ENCODE assay signal across 8 cellular contexts in the genomic region with DNA sequence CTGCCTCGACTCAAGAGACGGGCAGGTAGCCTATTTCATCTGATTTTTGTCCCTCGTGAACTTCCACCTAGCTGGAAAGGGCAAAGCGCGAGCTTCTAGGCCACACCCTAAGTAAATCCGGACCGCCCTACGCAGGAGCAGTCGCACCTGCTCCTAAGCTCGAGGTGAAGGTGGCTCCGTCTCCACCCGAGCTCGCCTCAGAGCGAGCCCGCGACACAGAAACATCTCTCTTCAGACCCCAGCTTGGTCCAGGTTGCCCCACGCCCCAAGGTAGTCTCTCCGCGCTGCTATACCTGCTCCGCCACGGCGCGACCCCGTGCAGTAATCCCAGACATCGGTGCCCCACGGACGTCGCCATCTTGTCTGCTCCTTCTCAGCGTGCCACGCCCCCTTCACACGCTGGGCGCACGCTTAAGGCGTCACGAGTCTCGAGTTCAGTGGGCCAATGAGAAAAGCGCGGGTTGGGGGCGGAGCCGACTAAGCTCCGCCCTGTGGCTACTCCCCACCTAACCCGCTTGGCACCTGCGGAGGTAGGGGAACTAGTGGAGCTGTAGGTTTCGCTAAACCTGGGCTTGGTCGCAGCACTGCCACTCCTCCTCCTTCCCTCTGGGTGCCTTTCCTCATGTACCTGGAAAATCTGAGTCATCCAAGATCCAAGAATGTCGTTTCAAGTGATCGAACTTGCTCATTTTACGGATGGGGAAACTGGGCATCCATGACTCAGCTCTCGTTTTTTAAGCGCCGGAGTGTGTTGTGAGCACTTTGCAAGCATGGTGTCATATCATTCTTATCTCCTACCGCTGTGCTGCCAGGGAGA. TPM values are rescaled to one million over a fixed set of nuclear protein-coding genes. Genes with fewer than 3 reads are reported as not detected.
DNase-seq lines count a peak whose midpoint lies in the region; ATAC-seq, FAIRE-seq and TF ChIP-seq lines count a peak whose summit lies in the region.

A gene (minus strand): TSS at position 365 of the 817 bp plus-strand sequence. CDS start 7 bp downstream, at position 358.

- TF ChIP-seq CTCF in A673 (conservative IDR thresholded peaks at IDR 0.05; ENCODE audit: low read depth, low read length) = no peak
- TF ChIP-seq CTCF in WERI-Rb-1 (IDR thresholded peaks at IDR 0.05; ENCODE audit: low read depth, low read length) = no peak
- no peak for TF ChIP-seq CTCF in mammary epithelial cell (conservative IDR thresholded peaks at IDR 0.05 in 1 of 2, IDR thresholded peaks at IDR 0.05 in 1 of 2; ENCODE audit: extremely low read depth in 1 of 2, insufficient read depth in 1 of 2, low read depth in 1 of 2, low read length in 2 of 2)

- H3K4me2 ChIP-seq in mammary epithelial cell (ENCODE audit: insufficient read depth, low read depth, low read length) = peak within 1 kb of the TSS; percentile 84

- POLR2A ChIA-PET in A673 (lab: Charles Lee; ENCODE audit: low non-redundant PET) = interaction anchor here (0.5 to 0.8 kb wide), 2 partner anchors 26 to 157 kb away, joined by 4 read pairs; no protein-coding TSS in a partner anchor

- WGBS in mammary epithelial cell (ENCODE audit: low coverage, missing lambda C conversion rate) = 5% methylated on average over 33 of the region's 52 CpGs
- 0 to 3% (median 1%) methylated on average over 48 to 52 of the region's 52 CpGs for WGBS in small intestine, 3 donors

- H3K9me3 ChIP-seq in A673 (ENCODE audit: low read depth, low read length, poor library complexity, severe bottlenecking) = no peaks in the 10 kb centered on the region
- no peaks in the 10 kb centered on the region for H3K9me3 ChIP-seq in WERI-Rb-1 (ENCODE audit: severe bottlenecking)
- H3K9me3 ChIP-seq in mammary epithelial cell (replicated peaks; ENCODE audit: insufficient read depth, low read length) = no peaks in the 10 kb centered on the region
- H3K9me3 ChIP-seq in iPS-20b (ENCODE audit: insufficient read depth, low read depth, low read length) = no peaks in the 10 kb centered on the region
- no peaks in the 10 kb centered on the region for H3K9me3 ChIP-seq in small intestine (ENCODE audit: control insufficient read depth, low read depth)

- in situ Hi-C loops in mammary epithelial cell (cut with MboI; ENCODE audit: low sequenced_read_pairs in 2 of 2) = loop anchor here (10.0 kb wide), 3 partner anchors 93 to 303 kb away; a partner anchor contains a TSS

- H3K4me1 ChIP-seq in A673 (ENCODE audit: insufficient read depth, low read length, poor library complexity, severe bottlenecking) = peaks cover 5% of the 10 kb centered on the region
- peaks cover 31% of the 10 kb centered on the region for H3K4me1 ChIP-seq in mammary epithelial cell (ENCODE audit: insufficient read depth, low read length)
- 0 out of 2 replicates have a peak, but pooled peaks cover 3% of the 10 kb centered on the region for H3K4me1 ChIP-seq in iPS-20b (ENCODE audit: insufficient read depth, low read length)
- H3K4me1 ChIP-seq in small intestine (ENCODE audit: control insufficient read depth in 2 of 2, insufficient read depth in 1 of 2, low read depth in 1 of 2, low read length in 1 of 2) = peaks cover 2 to 6% of the 10 kb centered on the region in 2 donors

- BruUV-seq in A673 (replicated peaks; lab: Mats Ljungman, UMichigan) (no TSS peak), mammary epithelial cell (replicated peaks; lab: Mats Ljungman, UMichigan) (no TSS peak)

- no peaks in the 10 kb centered on the region for H3K27me3 ChIP-seq in A673 (replicated peaks; ENCODE audit: insufficient read depth, low read depth, low read length, poor library complexity)
- H3K27me3 ChIP-seq in WERI-Rb-1 (ENCODE audit: insufficient read depth, low read depth, severe bottlenecking) = no peaks in the 10 kb centered on the region
- no peaks in the 10 kb centered on the region for H3K27me3 ChIP-seq in mammary epithelial cell (ENCODE audit: insufficient read depth, low read length)
- no peaks in the 10 kb centered on the region for H3K27me3 ChIP-seq in iPS-20b (ENCODE audit: insufficient read depth, low read length)
- no peaks in the 10 kb centered on the region for H3K27me3 ChIP-seq in small intestine (ENCODE audit: control insufficient read depth in 2 of 2, insufficient read depth in 2 of 2, low read length in 2 of 2)

- H2AFZ ChIP-seq in mammary epithelial cell (ENCODE audit: low read depth, low read length) = peak within 1 kb of the TSS; percentile 86

- intact Hi-C loops in A673 (cut with micrococcal nuclease; ENCODE audit: unreplicated experiment) (loop anchor here (10.0 kb wide), 2 partner anchors 413 to 813 kb away; a partner anchor contains a TSS), mammary epithelial cell (cut with micrococcal nuclease) (loop anchor here (1.0 kb wide), 4 partner anchors 16 to 285 kb away; no protein-coding TSS in a partner anchor)

- peak within 1 kb of the TSS; percentile 75 for H3K27ac ChIP-seq in A673 (ENCODE audit: low read depth, low read length, poor library complexity, severe bottlenecking)
- H3K27ac ChIP-seq in WERI-Rb-1 = peak within 1 kb of the TSS; percentile 75
- peak within 1 kb of the TSS; percentile 100 for H3K27ac ChIP-seq in mammary epithelial cell (ENCODE audit: insufficient read depth, low read depth, low read length)
- H3K27ac ChIP-seq in iPS-20b (ENCODE audit: low read length) = peak within 1 kb of the TSS; percentile 15
- peak within 1 kb of the TSS; percentile 86 to 96 for H3K27ac ChIP-seq in small intestine (ENCODE audit: low read depth in 1 of 2, low read length in 1 of 2)

- H3K9ac ChIP-seq in mammary epithelial cell (ENCODE audit: insufficient read depth, low read length) (peak within 1 kb of the TSS; percentile 100), iPS-20b (ENCODE audit: low read depth, low read length) (peak within 1 kb of the TSS; percentile 86)

- CTCF ChIA-PET in A673 (lab: Charles Lee) (interaction anchor here (1.0 kb wide), 1 partner anchor 308 kb away, joined by 3 read pairs; no protein-coding TSS in a partner anchor), mammary epithelial cell (lab: Charles Lee; ENCODE audit: low non-redundant PET) (interaction anchor here (0.5 to 1.6 kb wide), 4 partner anchors 47 to 308 kb away, joined by 3 to 8 read pairs (median 6); no protein-coding TSS in a partner anchor)

- dilution Hi-C loops in mammary epithelial cell (cut with HindIII; ENCODE audit: low sequenced_read_pairs) = no loop called here

- peak; percentile 97 for DNase-seq in A673 (ENCODE audit: low spot score)
- peak; percentile 58 for DNase-seq in NCI-H2196 treated with DMSO at 0.1 percent for 48 hours (lab: John Stamatoyannopoulos, UW; ENCODE audit: unreplicated experiment)
- DNase-seq in WERI-Rb-1 = peak; percentile 94
- DNase-seq in mammary epithelial cell = peak; percentile 98
- peak; percentile 98 for DNase-seq in small intestine

- ATAC-seq in GM18868 (IDR thresholded peaks at IDR 0.05; ENCODE audit: unreplicated experiment) (peak; percentile 81), HG03108 (IDR thresholded peaks at IDR 0.05; ENCODE audit: unreplicated experiment) (peak; percentile 82)

- no peak for FAIRE-seq in small intestine (lab: Jason Lieb, UNC)

- H3K79me2 ChIP-seq in mammary epithelial cell (ENCODE audit: insufficient read depth, low read length) = peaks cover 48% of the 10 kb centered on the region

- H3K36me3 ChIP-seq in A673 (ENCODE audit: insufficient read depth, low read length, poor library complexity, severe bottlenecking) (no peaks in the 10 kb centered on the region), WERI-Rb-1 (peaks cover 6% of the 10 kb centered on the region; the same call in 1 of the 2 replicates), mammary epithelial cell (ENCODE audit: insufficient read depth, low read length) (peaks cover 5% of the 10 kb centered on the region), iPS-20b (ENCODE audit: insufficient read depth, low read depth, low read length) (no peaks in the 10 kb centered on the region), small intestine (ENCODE audit: control insufficient read depth in 2 of 2, insufficient read depth in 2 of 2, low read length in 2 of 2) (no peaks in the 10 kb centered on the region)

- H3K4me3 ChIP-seq in A673 (ENCODE audit: low read depth, low read length, poor library complexity, severe bottlenecking) (peak within 1 kb of the TSS; percentile 76), WERI-Rb-1 (ENCODE audit: low read depth, low read length) (peak within 1 kb of the TSS; percentile 82), mammary epithelial cell (replicated peaks in 1 of 3; ENCODE audit: insufficient read depth in 1 of 3, low read depth in 2 of 3, low read length in 3 of 3) (peak within 1 kb of the TSS; percentile 65 to 96 (median 88)), iPS-20b (ENCODE audit: low read length) (peak within 1 kb of the TSS; percentile 94), small intestine (ENCODE audit: low read depth in 1 of 2, low read length in 2 of 2) (peak within 1 kb of the TSS; percentile 64 to 70)

- no peaks in the 10 kb centered on the region for H4K20me1 ChIP-seq in mammary epithelial cell (ENCODE audit: insufficient read depth, low read length)

RNA-seq across cellular contexts. Expression of the gene that starts here (rescaled TPM):
- 39.0 and 40.8 TPM in 2 replicates for total RNA-seq in A673 (2021)
- total RNA-seq in mammary epithelial cell = 10 to 100 TPM; 53.7 to 67.8 TPM
- 31.7 TPM for polyA plus RNA-seq in mammary epithelial cell
- 32.4 TPM for polyA minus RNA-seq in mammary epithelial cell
- 10 to 100 TPM; 17.3 to 28.3 (median 25.0) TPM for polyA plus RNA-seq in small intestine

Comparison
In these comparisons a context has a peak if more than half of its experiments do, and no peak if none do; other contexts are left out.
1. Peak in every context shown above with its lines: DNase-seq, ATAC-seq, H3K4me3 ChIP-seq and H3K27ac ChIP-seq.
2. H3K27ac ChIP-seq: peak in every context shown above with its lines; median percentile 100 in mammary epithelial cell; 91 in small intestine; 75 in A673; 75 in WERI-Rb-1; 15 in iPS-20b.